ENCODE assay signal across 27 cellular contexts in genomic region chr5:145543968-145544367, GRCh38.
"Had no signal": no experiment of that assay in that cellular context is flagged by ENCODE, and none has a peak within 500 bp of the region (broad histone marks: within the 10 kb centered on the region; RNA-seq: fewer than 3 reads in every experiment).

No MANE protein-coding gene starts in this region.

- H3K36me3 Mint-ChIP-seq: activated CD4-positive, alpha-beta memory T cell treated with anti-CD3 and anti-CD28 coated beads for 36 hours; activated naive CD8-positive, alpha-beta T cell treated with anti-CD3 and anti-CD28 coated beads for 36 hours; naive thymus-derived CD4-positive, alpha-beta T cell had no signal

- H3K9me3 Mint-ChIP-seq: activated naive CD4-positive, alpha-beta T cell treated with anti-CD3 and anti-CD28 coated beads for 36 hours; activated naive CD8-positive, alpha-beta T cell treated with anti-CD3 and anti-CD28 coated beads for 36 hours; activated T-helper 1 cell treated with anti-CD3 and anti-CD28 coated beads, Interleukin-12 subunit alpha, Interleukin-12 subunit beta, Interleukin-2, Interleukin-4 antibody, amounts not matched to agents 30 ng/mL and 10 ng/mL and 1 ng/mL, durations not matched to agents 14 hours and 24 hours and 36 hours; T-helper 1 cell treated with Interleukin-12 subunit alpha and Interleukin-12 subunit beta and Interleukin-4 antibody, amounts not matched to agents 30 μg/mL and 1 μg/mL, for 36 hours had no signal

- H2AFZ ChIP-seq: parathyroid adenoma had no signal

- H3K4me3 Mint-ChIP-seq: activated CD4-positive, alpha-beta memory T cell treated with anti-CD3 and anti-CD28 coated beads for 36 hours; activated naive CD4-positive, alpha-beta T cell treated with anti-CD3 and anti-CD28 coated beads for 36 hours; activated naive CD8-positive, alpha-beta T cell treated with anti-CD3 and anti-CD28 coated beads for 36 hours; activated T-helper 1 cell treated with anti-CD3 and anti-CD28 coated beads, Interleukin-12 subunit alpha, Interleukin-12 subunit beta, Interleukin-2, Interleukin-4 antibody, amounts not matched to agents 30 ng/mL and 10 ng/mL and 1 ng/mL, durations not matched to agents 14 hours and 24 hours and 36 hours; naive thymus-derived CD4-positive, alpha-beta T cell; T-helper 1 cell treated with Interleukin-12 subunit alpha and Interleukin-12 subunit beta and Interleukin-4 antibody, amounts not matched to agents 30 μg/mL and 1 μg/mL, for 36 hours had no signal

- DNase-seq: activated CD4-positive, alpha-beta memory T cell treated with anti-CD3 and anti-CD28 coated beads for 36 hours; activated CD4-positive, alpha-beta T cell treated with anti-CD3 and anti-CD28 coated beads for 48 hours; activated CD8-positive, alpha-beta memory T cell treated with anti-CD3 and anti-CD28 coated beads, Interleukin-2, amount 50 U/mL, for 4 hours; activated effector memory CD4-positive, alpha-beta T cell treated with anti-CD3 and anti-CD28 coated beads, Interleukin-2, amount 50 U/mL, for 16 hours; activated naive CD4-positive, alpha-beta T cell treated with anti-CD3 and anti-CD28 coated beads for 36 hours; activated naive CD8-positive, alpha-beta T cell treated with anti-CD3 and anti-CD28 coated beads for 36 hours; activated T-cell treated with anti-CD3 and anti-CD28 coated beads, Interleukin-2, amount 50 U/mL, for 1 hour; adrenal gland; aorta; body of pancreas; effector memory CD4-positive, alpha-beta T cell; gastrocnemius medialis; glutamatergic neuron; islet precursor cell; left ventricle myocardium superior; naive thymus-derived CD4-positive, alpha-beta T cell; spleen; stimulated activated naive CD4-positive, alpha-beta T cell; T-helper 9 cell; WERI-Rb-1 had no signal

- H3K4me1 ChIP-seq: adrenal gland, gastrocnemius medialis, parathyroid adenoma, right atrium auricular region, spleen, tibial nerve had no signal

- H3K79me2 ChIP-seq: parathyroid adenoma had no signal

- FAIRE-seq: colon had no signal

- H3K36me3 ChIP-seq: adrenal gland, gastrocnemius medialis, right atrium auricular region, spleen, tibial nerve, WERI-Rb-1 had no signal

- ATAC-seq: activated CD4-positive, CD25-positive, alpha-beta regulatory T cell treated with anti-CD3 and anti-CD28 coated beads, Interleukin-2, amount 50 U/mL, for 24 hours; body of pancreas; gastrocnemius medialis; left ventricle myocardium superior; naive thymus-derived CD4-positive, alpha-beta T cell had no signal

- H3K27ac Mint-ChIP-seq: activated CD4-positive, alpha-beta memory T cell treated with anti-CD3 and anti-CD28 coated beads for 36 hours; activated naive CD4-positive, alpha-beta T cell treated with anti-CD3 and anti-CD28 coated beads for 36 hours; activated naive CD8-positive, alpha-beta T cell treated with anti-CD3 and anti-CD28 coated beads for 36 hours; activated T-helper 1 cell treated with anti-CD3 and anti-CD28 coated beads, Interleukin-12 subunit alpha, Interleukin-12 subunit beta, Interleukin-2, Interleukin-4 antibody, amounts not matched to agents 30 ng/mL and 10 ng/mL and 1 ng/mL, durations not matched to agents 14 hours and 24 hours and 36 hours; naive thymus-derived CD4-positive, alpha-beta T cell; T-helper 1 cell treated with Interleukin-12 subunit alpha and Interleukin-12 subunit beta and Interleukin-4 antibody, amounts not matched to agents 30 μg/mL and 1 μg/mL, for 36 hours had no signal

- H3K27me3 Mint-ChIP-seq: activated CD4-positive, alpha-beta memory T cell treated with anti-CD3 and anti-CD28 coated beads for 36 hours; activated naive CD8-positive, alpha-beta T cell treated with anti-CD3 and anti-CD28 coated beads for 36 hours; naive thymus-derived CD4-positive, alpha-beta T cell had no signal

- H3K9me3 ChIP-seq: adrenal gland, body of pancreas, gastrocnemius medialis, right atrium auricular region, tibial nerve had no signal

- H3K27ac ChIP-seq: adrenal gland, body of pancreas, gastrocnemius medialis, parathyroid adenoma, right atrium auricular region, spleen, tibial nerve, WERI-Rb-1 had no signal

- H3K27me3 ChIP-seq: adrenal gland, body of pancreas, gastrocnemius medialis, right atrium auricular region, spleen, tibial nerve had no signal

- H3K4me1 Mint-ChIP-seq: activated naive CD8-positive, alpha-beta T cell treated with anti-CD3 and anti-CD28 coated beads for 36 hours; naive thymus-derived CD4-positive, alpha-beta T cell had no signal

- H3K4me3 ChIP-seq: adrenal gland, body of pancreas, gastrocnemius medialis, right atrium auricular region, spleen, tibial nerve had no signal
